Comparison of ENCODE assay signal across 1 cellular context in the genomic region with DNA sequence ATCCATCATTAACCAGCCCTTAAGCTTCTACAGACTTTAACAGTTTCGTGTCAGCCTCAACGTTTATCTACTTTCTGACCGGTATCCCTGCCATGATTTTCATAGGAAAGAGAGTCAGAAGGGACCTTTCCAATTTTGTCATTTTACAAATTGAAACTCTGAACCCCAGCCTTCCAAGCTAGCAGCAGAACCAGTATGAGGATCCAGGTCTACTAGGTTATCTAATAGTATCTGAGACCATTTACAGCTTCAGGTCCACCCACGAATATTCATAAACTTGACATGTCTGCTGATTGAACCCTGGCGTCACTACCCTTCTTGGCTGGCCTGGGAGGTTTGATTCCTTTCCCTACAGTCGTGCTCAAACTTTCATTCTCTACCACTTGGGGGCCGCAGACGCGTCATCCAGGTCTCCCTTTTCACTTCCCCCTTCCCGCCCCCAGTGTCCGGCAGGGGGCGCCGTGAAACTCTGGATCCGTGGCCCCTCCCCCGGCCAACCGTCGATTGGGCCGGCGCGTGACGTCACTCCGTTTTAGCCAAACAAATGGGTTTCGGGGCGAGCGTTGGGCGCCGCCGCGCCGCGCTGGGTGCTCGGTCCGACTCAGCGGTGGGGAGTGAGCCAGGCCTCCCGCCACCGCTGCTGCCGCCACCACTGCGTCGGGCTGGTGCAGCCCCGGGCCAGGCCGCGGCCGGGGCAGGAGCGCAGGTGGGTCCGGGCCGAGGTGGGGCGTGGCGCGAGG.
TF ChIP-seq lines count a peak whose summit lies in the region.

FBXO34 (plus strand) TSS at position 590 of the 740 bp plus-strand sequence. CDS start 78,970 bp downstream, outside the sequence.

TF ChIP-seq in K562, 482 proteins besides CTCF, POLR2A, EP300 and RAD21 (continued from another document and continues in another):
- TF ChIP-seq RREB1 (CRISPR knock-in tag; IDR thresholded peaks at IDR 0.05): no peak
- TF ChIP-seq ZNF57 (CRISPR knock-in tag; IDR thresholded peaks at IDR 0.05): no peak
- no peak for TF ChIP-seq ZNF586 (CRISPR knock-in tag; conservative IDR thresholded peaks at IDR 0.05)
- no peak for TF ChIP-seq SREBF1 (IDR thresholded peaks at IDR 0.05; ENCODE audit: borderline replicate concordance, low read depth, low read length)
- TF ChIP-seq NBN (IDR thresholded peaks at IDR 0.05; ENCODE audit: low read depth): peak; percentile 97
- peak; percentile 67; the same call in 1 of the 2 replicates for TF ChIP-seq TARDBP (IDR thresholded peaks at IDR 0.05)
- TF ChIP-seq ZC3H8 (IDR thresholded peaks at IDR 0.05): no peak
- TF ChIP-seq ZNF277 (CRISPR knock-in tag; IDR thresholded peaks at IDR 0.05; ENCODE audit: borderline replicate concordance): no peak
- TF ChIP-seq, protein P1, sequence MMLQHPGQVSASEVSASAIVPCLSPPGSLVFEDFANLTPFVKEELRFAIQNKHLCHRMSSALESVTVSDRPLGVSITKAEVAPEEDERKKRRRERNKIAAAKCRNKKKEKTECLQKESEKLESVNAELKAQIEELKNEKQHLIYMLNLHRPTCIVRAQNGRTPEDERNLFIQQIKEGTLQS (IDR thresholded peaks at IDR 0.05): peak; percentile 92
- TF ChIP-seq, protein P1 (CRISPR knock-in tag; conservative IDR thresholded peaks at IDR 0.05): peak; percentile 91
- TF ChIP-seq L3MBTL2 (IDR thresholded peaks at IDR 0.05): peak; percentile 62
- TF ChIP-seq, protein P2, sequence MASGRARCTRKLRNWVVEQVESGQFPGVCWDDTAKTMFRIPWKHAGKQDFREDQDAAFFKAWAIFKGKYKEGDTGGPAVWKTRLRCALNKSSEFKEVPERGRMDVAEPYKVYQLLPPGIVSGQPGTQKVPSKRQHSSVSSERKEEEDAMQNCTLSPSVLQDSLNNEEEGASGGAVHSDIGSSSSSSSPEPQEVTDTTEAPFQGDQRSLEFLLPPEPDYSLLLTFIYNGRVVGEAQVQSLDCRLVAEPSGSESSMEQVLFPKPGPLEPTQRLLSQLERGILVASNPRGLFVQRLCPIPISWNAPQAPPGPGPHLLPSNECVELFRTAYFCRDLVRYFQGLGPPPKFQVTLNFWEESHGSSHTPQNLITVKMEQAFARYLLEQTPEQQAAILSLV (tag; IDR thresholded peaks at IDR 0.05): no peak
- TF ChIP-seq HEY1 (CRISPR knock-in tag; IDR thresholded peaks at IDR 0.05; ENCODE audit: borderline replicate concordance): no peak
- no peak for TF ChIP-seq HIVEP1 (CRISPR knock-in tag; IDR thresholded peaks at IDR 0.05)
- no peak for TF ChIP-seq ZNF133 (CRISPR knock-in tag; IDR thresholded peaks at IDR 0.05)
- peak; percentile 76; the same call in 1 of the 2 replicates for TF ChIP-seq KHSRP (IDR thresholded peaks at IDR 0.05)
- TF ChIP-seq PML (IDR thresholded peaks at IDR 0.05; ENCODE audit: low read length): no peak
- TF ChIP-seq GTF2F1 (IDR thresholded peaks at IDR 0.05; ENCODE audit: low read depth, low read length): no peak
- peak; percentile 93 for TF ChIP-seq SPI1 (IDR thresholded peaks at IDR 0.05; ENCODE audit: borderline replicate concordance, low read depth, low read length)
- TF ChIP-seq FOXK2 (conservative IDR thresholded peaks at IDR 0.05 in 1 of 2, IDR thresholded peaks at IDR 0.05 in 1 of 2; ENCODE audit: low read depth in 2 of 2): no peak
- TF ChIP-seq CBX5 (IDR thresholded peaks at IDR 0.05; ENCODE audit: borderline replicate concordance, low read depth): no peak
- TF ChIP-seq, protein P3, sequence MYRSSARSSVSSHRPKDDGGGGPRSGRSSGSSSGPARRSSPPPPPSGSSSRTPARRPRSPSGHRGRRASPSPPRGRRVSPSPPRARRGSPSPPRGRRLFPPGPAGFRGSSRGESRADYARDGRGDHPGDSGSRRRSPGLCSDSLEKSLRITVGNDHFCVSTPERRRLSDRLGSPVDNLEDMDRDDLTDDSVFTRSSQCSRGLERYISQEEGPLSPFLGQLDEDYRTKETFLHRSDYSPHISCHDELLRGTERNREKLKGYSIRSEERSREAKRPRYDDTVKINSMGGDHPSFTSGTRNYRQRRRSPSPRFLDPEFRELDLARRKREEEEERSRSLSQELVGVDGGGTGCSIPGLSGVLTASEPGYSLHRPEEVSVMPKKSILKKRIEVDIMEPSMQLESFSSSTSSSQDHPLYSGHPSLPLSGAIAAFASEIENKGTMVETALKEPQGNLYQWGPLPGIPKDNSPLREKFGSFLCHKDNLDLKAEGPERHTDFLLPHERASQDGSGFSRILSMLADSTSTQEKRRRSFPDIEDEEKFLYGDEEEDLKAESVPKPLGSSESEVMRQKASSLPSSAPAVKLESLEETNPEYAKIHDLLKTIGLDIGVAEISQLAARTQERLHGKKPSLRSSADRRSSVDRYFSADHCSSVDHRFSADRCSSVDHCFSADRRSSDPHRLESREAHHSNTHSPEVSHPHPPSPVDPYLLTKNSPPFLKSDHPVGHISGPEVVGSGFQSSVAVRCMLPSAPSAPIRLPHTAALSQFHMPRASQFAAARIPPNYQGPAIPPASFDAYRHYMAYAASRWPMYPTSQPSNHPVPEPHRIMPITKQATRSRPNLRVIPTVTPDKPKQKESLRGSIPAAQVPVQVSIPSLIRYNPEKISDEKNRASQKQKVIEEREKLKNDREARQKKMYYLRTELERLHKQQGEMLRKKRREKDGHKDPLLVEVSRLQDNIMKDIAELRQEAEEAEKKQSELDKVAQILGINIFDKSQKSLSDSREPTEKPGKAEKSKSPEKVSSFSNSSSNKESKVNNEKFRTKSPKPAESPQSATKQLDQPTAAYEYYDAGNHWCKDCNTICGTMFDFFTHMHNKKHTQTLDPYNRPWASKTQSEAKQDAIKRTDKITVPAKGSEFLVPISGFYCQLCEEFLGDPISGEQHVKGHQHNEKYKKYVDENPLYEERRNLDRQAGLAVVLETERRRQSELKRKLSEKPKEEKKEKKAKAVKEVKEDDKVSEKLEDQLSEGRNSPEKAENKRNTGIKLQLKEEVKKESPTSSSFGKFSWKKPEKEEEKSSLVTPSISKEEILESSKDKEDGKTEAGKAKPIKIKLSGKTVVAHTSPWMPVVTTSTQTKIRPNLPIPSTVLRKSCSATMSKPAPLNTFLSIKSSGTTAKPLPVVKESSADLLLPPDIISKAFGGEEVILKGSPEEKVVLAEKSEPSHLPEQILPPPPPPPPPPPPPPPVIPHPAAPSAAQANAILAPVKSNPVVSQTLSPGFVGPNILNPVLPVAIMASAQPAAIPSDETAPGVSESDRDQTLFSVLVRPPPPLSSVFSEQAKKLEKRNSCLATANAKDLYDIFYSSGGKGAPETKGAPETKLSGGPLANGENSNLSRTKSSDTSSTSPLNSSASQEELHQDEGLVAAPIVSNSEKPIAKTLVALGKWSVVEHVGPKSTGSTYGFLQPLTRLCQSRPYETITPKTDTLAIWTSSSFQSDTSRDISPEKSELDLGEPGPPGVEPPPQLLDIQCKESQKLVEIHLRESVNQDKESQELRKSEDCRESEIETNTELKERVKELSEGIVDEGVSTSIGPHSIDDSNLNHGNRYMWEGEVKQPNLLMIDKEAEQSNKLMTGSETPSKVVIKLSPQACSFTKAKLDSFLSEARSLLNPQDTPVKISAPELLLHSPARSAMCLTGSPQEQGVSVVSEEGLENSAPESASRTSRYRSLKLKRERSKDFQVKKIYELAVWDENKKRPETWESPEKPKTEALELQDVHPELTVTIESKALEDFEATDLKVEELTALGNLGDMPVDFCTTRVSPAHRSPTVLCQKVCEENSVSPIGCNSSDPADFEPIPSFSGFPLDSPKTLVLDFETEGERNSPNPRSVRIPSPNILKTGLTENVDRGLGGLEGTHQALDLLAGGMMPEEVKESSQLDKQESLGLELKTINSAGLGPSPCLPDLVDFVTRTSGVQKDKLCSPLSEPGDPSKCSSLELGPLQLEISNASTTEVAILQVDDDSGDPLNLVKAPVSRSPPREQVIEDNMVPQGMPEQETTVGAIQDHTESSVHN (IDR thresholded peaks at IDR 0.05; ENCODE audit: borderline replicate concordance in 1 of 2, low read depth in 1 of 2): no peak
- no peak for TF ChIP-seq ZNF121 (CRISPR knock-in tag; conservative IDR thresholded peaks at IDR 0.05)
- TF ChIP-seq KDM5B (IDR thresholded peaks at IDR 0.05; ENCODE audit: insufficient replicate concordance, low read depth, low read length): peak; percentile 56
- 0 out of 4 replicates have a peak, but pooled peaks have one; percentile 16 to 25 for TF ChIP-seq NRF1 (conservative IDR thresholded peaks at IDR 0.05 in 1 of 2, IDR thresholded peaks at IDR 0.05 in 1 of 2)
- no peak for TF ChIP-seq ZNF717 (CRISPR knock-in tag; IDR thresholded peaks at IDR 0.05)
- TF ChIP-seq ZNF3 (CRISPR knock-in tag; IDR thresholded peaks at IDR 0.05): no peak
- no peak for TF ChIP-seq RBM15 (IDR thresholded peaks at IDR 0.05; ENCODE audit: insufficient read depth, low read length)
- TF ChIP-seq BMI1 (IDR thresholded peaks at IDR 0.05; ENCODE audit: low read length): no peak
- TF ChIP-seq, protein P4, sequence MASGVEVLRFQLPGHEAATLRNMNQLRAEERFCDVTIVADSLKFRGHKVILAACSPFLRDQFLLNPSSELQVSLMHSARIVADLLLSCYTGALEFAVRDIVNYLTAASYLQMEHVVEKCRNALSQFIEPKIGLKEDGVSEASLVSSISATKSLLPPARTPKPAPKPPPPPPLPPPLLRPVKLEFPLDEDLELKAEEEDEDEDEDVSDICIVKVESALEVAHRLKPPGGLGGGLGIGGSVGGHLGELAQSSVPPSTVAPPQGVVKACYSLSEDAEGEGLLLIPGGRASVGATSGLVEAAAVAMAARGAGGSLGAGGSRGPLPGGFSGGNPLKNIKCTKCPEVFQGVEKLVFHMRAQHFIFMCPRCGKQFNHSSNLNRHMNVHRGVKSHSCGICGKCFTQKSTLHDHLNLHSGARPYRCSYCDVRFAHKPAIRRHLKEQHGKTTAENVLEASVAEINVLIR (CRISPR knock-in tag; IDR thresholded peaks at IDR 0.05): peak; percentile 88
- TF ChIP-seq FOXP4 (CRISPR knock-in tag; IDR thresholded peaks at IDR 0.05; ENCODE audit: borderline replicate concordance): no peak
- no peak for TF ChIP-seq ZNF444 (CRISPR knock-in tag; IDR thresholded peaks at IDR 0.05)
- TF ChIP-seq XRCC5 (IDR thresholded peaks at IDR 0.05; ENCODE audit: low read depth, low read length): peak; percentile 91; the same call in 1 of the 2 replicates
- TF ChIP-seq ZFX (CRISPR knock-in tag; IDR thresholded peaks at IDR 0.05): peak; percentile 75
